8 cellular contexts compared by ENCODE assay signal in the genomic region with DNA sequence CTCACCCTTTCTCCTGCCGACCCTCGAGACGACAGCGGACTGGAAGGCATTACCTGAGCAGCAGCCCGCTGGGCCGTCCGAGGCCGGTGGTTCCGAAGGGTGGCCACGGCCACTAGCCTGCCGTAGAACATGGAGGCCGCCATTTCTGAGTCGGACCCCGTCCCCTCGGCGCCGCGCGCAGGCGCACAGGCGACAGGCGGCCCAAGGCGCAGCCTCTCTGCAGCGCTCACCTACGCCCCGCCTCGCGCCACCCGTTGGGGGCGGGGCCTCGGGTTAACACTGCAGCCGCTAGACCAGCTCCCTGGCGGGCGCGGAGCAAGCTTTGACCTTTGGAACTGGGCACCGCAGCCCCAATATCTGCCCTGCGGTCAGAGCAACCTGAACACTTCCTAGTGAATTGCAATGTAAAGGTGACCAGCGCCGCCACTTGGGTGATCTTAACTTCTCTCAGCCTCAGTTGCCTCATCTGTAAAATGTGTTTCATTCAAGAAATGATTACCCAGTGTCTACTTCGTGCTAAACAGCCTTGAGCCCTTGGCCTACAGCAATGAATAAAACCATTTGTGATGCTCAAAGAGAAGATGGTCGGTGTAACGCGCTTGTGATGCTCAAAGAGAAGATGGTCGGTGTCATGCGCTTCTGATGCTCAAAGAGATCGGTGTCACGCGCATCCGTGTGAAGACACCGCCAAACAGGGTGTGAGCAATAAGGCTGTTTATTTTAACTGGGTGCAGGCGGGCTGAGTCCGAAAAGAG. TPM values are rescaled to one million over a fixed set of nuclear protein-coding genes. Genes with fewer than 3 reads are reported as not detected.
DNase-seq lines count a peak whose midpoint lies in the region; ATAC-seq, FAIRE-seq and TF ChIP-seq lines count a peak whose summit lies in the region.

Gene SUCLA2, minus strand, starts transcription at position 147 of the 755 bp plus-strand sequence. Its CDS starts 4 bp downstream, at position 143.

- H3K4me3 Mint-ChIP-seq in Caco-2 (ENCODE audit: unreplicated experiment), result peak within 1 kb of the TSS; percentile 100
- peak within 1 kb of the TSS; percentile 90 for H3K4me3 Mint-ChIP-seq in activated CD8-positive, alpha-beta memory T cell treated with anti-CD3 and anti-CD28 coated beads, Interleukin-2, amount 10 ng/mL, durations not matched to agents 7 days and 5 days

- FAIRE-seq in HTR-8/SVneo (lab: Jason Lieb, UNC), result peak; percentile 44

- DNase-seq in Caco-2, result peak; percentile 95 to 98
- peak; percentile 92 for DNase-seq in HTR-8/SVneo (ENCODE audit: insufficient read length, low spot score)
- DNase-seq in NT2/D1 (ENCODE audit: low read depth, low spot score), result peak; percentile 75
- peak; percentile 93 for DNase-seq in activated CD8-positive, alpha-beta memory T cell treated with anti-CD3 and anti-CD28 coated beads, Interleukin-2, amount 10 ng/mL, durations not matched to agents 7 days and 5 days
- peak; percentile 98 for DNase-seq in mesenteric fat pad (ENCODE audit: low spot score)
- peak; percentile 75 for DNase-seq in stimulated activated CD8-positive, alpha-beta memory T cell treated with anti-CD3 and anti-CD28 coated beads, Interleukin-15, amount 100 ng/mL, for 1 hour (ENCODE audit: low read depth)

- CTCF ChIA-PET in Caco-2 (lab: Charles Lee), result interaction anchor here (1.0 kb wide), 1 partner anchor 37 kb away, joined by 11 read pairs; the partner anchor contains the start of gene NUDT15
- CTCF ChIA-PET in activated CD8-positive, alpha-beta memory T cell treated with anti-CD3 and anti-CD28 coated beads, Interleukin-2, amount 10 ng/mL, durations not matched to agents 7 days and 5 days (lab: Charles Lee), result interaction anchor here (1.0 kb wide), 1 partner anchor 36 kb away, joined by 4 read pairs; the partner anchor contains the start of gene NUDT15

- BruUV-seq in Caco-2 (replicated peaks; lab: Mats Ljungman, UMichigan), result no TSS peak

- intact Hi-C loops in Caco-2 (cut with micrococcal nuclease; ENCODE audit: unreplicated experiment), result loop anchor here (1.0 to 2.0 kb wide), 2 partner anchors 36 to 203 kb away; partner anchors contain the start of gene NUDT15

- peak within 1 kb of the TSS; percentile 99 for H3K27ac Mint-ChIP-seq in Caco-2 (ENCODE audit: unreplicated experiment)
- H3K27ac Mint-ChIP-seq in activated CD8-positive, alpha-beta memory T cell treated with anti-CD3 and anti-CD28 coated beads, Interleukin-2, amount 10 ng/mL, durations not matched to agents 7 days and 5 days, result peak within 1 kb of the TSS; percentile 91

- H3K4me1 Mint-ChIP-seq in Caco-2 (ENCODE audit: low read depth, unreplicated experiment), result peaks cover 26% of the 10 kb centered on the region
- peaks cover 26% of the 10 kb centered on the region for H3K4me1 Mint-ChIP-seq in activated CD8-positive, alpha-beta memory T cell treated with anti-CD3 and anti-CD28 coated beads, Interleukin-2, amount 10 ng/mL, durations not matched to agents 7 days and 5 days

- H3K9ac ChIP-seq in NT2/D1 (ENCODE audit: insufficient read length, low read depth) (peak within 1 kb of the TSS; percentile 92), endocrine pancreas (ENCODE audit: control insufficient read depth, insufficient read depth, low read length) (peak within 1 kb of the TSS; percentile 89)

- no peaks in the 10 kb centered on the region for H3K36me3 ChIP-seq in Caco-2 (ENCODE audit: control insufficient read depth, insufficient read depth, low read length)
- H3K36me3 ChIP-seq in NT2/D1 (ENCODE audit: insufficient read depth, insufficient read length, low read length), result peaks cover 11% of the 10 kb centered on the region
- H3K36me3 ChIP-seq in endocrine pancreas (ENCODE audit: control insufficient read depth, insufficient read depth, low read length), result no peaks in the 10 kb centered on the region

- no peaks in the 10 kb centered on the region for H3K27me3 ChIP-seq in Caco-2 (replicated peaks; ENCODE audit: control insufficient read depth, insufficient read depth, low read length)
- no peaks in the 10 kb centered on the region for H3K27me3 ChIP-seq in NT2/D1 (ENCODE audit: insufficient read depth, insufficient read length)
- no peaks in the 10 kb centered on the region for H3K27me3 ChIP-seq in endocrine pancreas (ENCODE audit: control insufficient read depth, insufficient read depth, low read length)

- H3K9me3 ChIP-seq in Caco-2, result no peaks in the 10 kb centered on the region
- H3K9me3 ChIP-seq in NT2/D1 (ENCODE audit: insufficient read depth, low read length), result no peaks in the 10 kb centered on the region
- no peaks in the 10 kb centered on the region for H3K9me3 ChIP-seq in endocrine pancreas (ENCODE audit: control insufficient read depth, low read length)

- peaks cover 38% of the 10 kb centered on the region for H3K36me3 Mint-ChIP-seq in Caco-2 (ENCODE audit: insufficient read depth, unreplicated experiment)
- peaks cover 16% of the 10 kb centered on the region for H3K36me3 Mint-ChIP-seq in activated CD8-positive, alpha-beta memory T cell treated with anti-CD3 and anti-CD28 coated beads, Interleukin-2, amount 10 ng/mL, durations not matched to agents 7 days and 5 days

- POLR2A ChIA-PET in Caco-2 (lab: Charles Lee), result interaction anchor here (0.6 to 1.0 kb wide), 2 partner anchors 36 to 193 kb away, joined by 3 to 15 read pairs; partner anchors contain the start of gene NUDT15

- peaks cover 7% of the 10 kb centered on the region for H3K4me1 ChIP-seq in Caco-2
- H3K4me1 ChIP-seq in NT2/D1 (ENCODE audit: insufficient read depth, insufficient read length), result no peaks in the 10 kb centered on the region
- peaks cover 3% of the 10 kb centered on the region for H3K4me1 ChIP-seq in endocrine pancreas (ENCODE audit: control insufficient read depth, insufficient read depth, low read length)

- H3K27me3 Mint-ChIP-seq in Caco-2 (ENCODE audit: insufficient read depth, unreplicated experiment), result no peaks in the 10 kb centered on the region
- no peaks in the 10 kb centered on the region for H3K27me3 Mint-ChIP-seq in activated CD8-positive, alpha-beta memory T cell treated with anti-CD3 and anti-CD28 coated beads, Interleukin-2, amount 10 ng/mL, durations not matched to agents 7 days and 5 days

- no peaks in the 10 kb centered on the region for H3K9me3 Mint-ChIP-seq in Caco-2 (ENCODE audit: unreplicated experiment)
- no peaks in the 10 kb centered on the region for H3K9me3 Mint-ChIP-seq in activated CD8-positive, alpha-beta memory T cell treated with anti-CD3 and anti-CD28 coated beads, Interleukin-2, amount 10 ng/mL, durations not matched to agents 7 days and 5 days (ENCODE audit: low read depth)

- H3K4me3 ChIP-seq in Caco-2 (ENCODE audit: low read depth, low read length) (peak within 1 kb of the TSS; percentile 92), NT2/D1 (ENCODE audit: insufficient read length, low read depth) (peak within 1 kb of the TSS; percentile 89), endocrine pancreas (ENCODE audit: control insufficient read depth, insufficient read depth, low read length) (peak within 1 kb of the TSS; percentile 93)

- peak; percentile 99 for ATAC-seq in GM21367 (IDR thresholded peaks at IDR 0.05; ENCODE audit: unreplicated experiment)
- peak; percentile 100 for ATAC-seq in activated CD8-positive, alpha-beta memory T cell treated with anti-CD3 and anti-CD28 coated beads, Interleukin-2, amount 10 ng/mL, durations not matched to agents 7 days and 5 days

- no peak for TF ChIP-seq CTCF in Caco-2 (IDR thresholded peaks at IDR 0.05; ENCODE audit: insufficient read depth in 1 of 2, low read depth in 1 of 2, low read length in 1 of 2, severe bottlenecking in 1 of 2, unreplicated experiment in 1 of 2)

RNA-seq across cellular contexts. Expression of gene SUCLA2, which starts in this region (rescaled TPM):
- total RNA-seq in Caco-2 (2022) (77.8 and 80.8 TPM in 2 replicates), mesenteric fat pad (59.9 TPM)
- 10 to 100 TPM; 33.2 to 44.4 TPM for total RNA-seq in activated CD8-positive, alpha-beta memory T cell treated with anti-CD3 and anti-CD28 coated beads, Interleukin-2, amount 10 ng/mL, durations not matched to agents 7 days and 5 days

Comparison
In these comparisons a context has a peak if more than half of its experiments do, and no peak if none do; other contexts are left out.
1. Peak in every context shown above with its lines: DNase-seq, ATAC-seq and H3K4me3 ChIP-seq.